ENCODE assay signal across 9 cellular contexts in the genomic region with DNA sequence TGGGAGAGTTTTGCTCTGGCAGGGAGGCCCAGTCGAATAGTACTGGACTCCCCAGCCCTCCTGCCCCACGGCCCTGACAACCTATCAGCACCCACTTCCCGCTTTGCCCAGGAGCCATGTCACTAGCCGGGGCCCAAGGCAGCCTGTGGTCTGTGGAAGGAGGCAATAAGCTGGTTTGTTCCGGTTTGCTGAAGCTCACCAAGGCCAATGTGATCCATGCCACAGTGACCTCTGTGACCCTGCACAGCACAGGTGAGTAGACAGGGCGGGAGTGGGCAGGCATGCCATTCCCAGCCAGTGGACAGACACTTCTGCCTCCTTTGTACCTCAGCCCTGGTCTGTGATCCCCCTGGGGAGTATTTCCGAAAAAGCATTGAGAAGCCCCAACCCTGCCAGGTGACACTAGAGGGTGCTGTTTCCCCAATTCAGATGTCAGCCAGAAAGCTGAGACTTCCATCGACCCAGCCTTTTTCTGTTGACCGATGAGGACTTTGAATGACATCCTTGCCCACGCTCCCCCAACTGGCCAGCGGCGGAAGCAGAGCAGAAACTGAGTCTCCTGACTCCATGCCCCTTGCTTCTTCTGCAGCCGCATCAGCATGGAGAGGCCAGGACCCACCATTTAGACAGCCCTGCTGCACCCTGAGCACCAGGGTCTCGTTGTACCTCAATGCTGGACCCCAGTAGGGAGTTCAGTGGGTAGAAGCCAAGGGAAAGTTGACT. TPM values are rescaled to one million over a fixed set of nuclear protein-coding genes. Genes with fewer than 3 reads are reported as not detected.
DNase-seq lines count a peak whose midpoint lies in the region; ATAC-seq and TF ChIP-seq lines count a peak whose summit lies in the region.
"Had no signal": no experiment of that assay in that cellular context is flagged by ENCODE, and none has a peak within 500 bp of the region (broad histone marks: within the 10 kb centered on the region; RNA-seq: fewer than 3 reads in every experiment).

No MANE protein-coding gene starts in this region.

- peak; percentile 69 for DNase-seq in Daoy (ENCODE audit: low read depth)
- peak; percentile 74 to 76 for DNase-seq in Kasumi-1 (lab: John Stamatoyannopoulos, UW)
- DNase-seq in SJSA1 (ENCODE audit: low read depth in 1 of 2, low spot score in 2 of 2): peak; percentile 80 to 91
- DNase-seq in activated naive CD4-positive, alpha-beta T cell treated with anti-CD3 and anti-CD28 coated beads, Interleukin-2, amount 50 U/mL, for 16 hours: peak; percentile 60
- peak; percentile 78 to 81 for DNase-seq in cardiac muscle cell (ENCODE audit: low read depth in 1 of 2, low spot score in 1 of 2)
- DNase-seq in retinal pigment epithelial cell (ENCODE audit: low read depth): no peak

- H3K4me3 ChIP-seq in SJSA1 (no peak overlapping the region), cardiac muscle cell (no peak overlapping the region), retinal pigment epithelial cell (ENCODE audit: low read length) (no peak overlapping the region)

- H3K27me3 ChIP-seq in SJSA1 (replicated peaks) (no peaks in the 10 kb centered on the region), cardiac muscle cell (no peaks in the 10 kb centered on the region)

- H3K4me1 ChIP-seq in SJSA1 (replicated peaks): peaks cover 25% of the 10 kb centered on the region
- H3K4me1 ChIP-seq in cardiac muscle cell (ENCODE audit: low read depth): peaks cover 18% of the 10 kb centered on the region

- H3K9me3 ChIP-seq in SJSA1 (replicated peaks): no peaks in the 10 kb centered on the region; the same call in 1 of the 2 replicates
- no peaks in the 10 kb centered on the region for H3K9me3 ChIP-seq in cardiac muscle cell (ENCODE audit: low read depth)

- H3K27ac ChIP-seq in SJSA1 (no peak overlapping the region), cardiac muscle cell (no peak overlapping the region)

- H3K36me3 ChIP-seq in SJSA1 (no peaks in the 10 kb centered on the region), cardiac muscle cell (no peaks in the 10 kb centered on the region)

- TF ChIP-seq CTCF in cardiac muscle cell (IDR thresholded peaks at IDR 0.05; ENCODE audit: low read depth, low read length) (peak; percentile 91), retinal pigment epithelial cell (conservative IDR thresholded peaks at IDR 0.05; ENCODE audit: low read depth, low read length) (peak; percentile 93)

- ATAC-seq in GM21723 (IDR thresholded peaks at IDR 0.05; ENCODE audit: unreplicated experiment) (peak; percentile 75), HG03469 (IDR thresholded peaks at IDR 0.05; ENCODE audit: unreplicated experiment) (no peak)

RNA-seq across cellular contexts. Expression of a gene that starts 9.6 kb away (rescaled TPM):
- 13.1 and 17.1 TPM in 2 replicates for total RNA-seq in Daoy (2014; rRNA removed; shearing (Covaris generic))
- total RNA-seq in SJSA1 (2014; rRNA removed; shearing (Covaris generic)): 23.7 and 26.4 TPM in 2 replicates
- 14.4 and 16.1 TPM in 2 replicates for total RNA-seq in cardiac muscle cell
- polyA plus RNA-seq in cardiac muscle cell: 15.3 and 17.6 TPM in 2 replicates

RNA-seq across cellular contexts. Expression of a gene that starts 11.7 kb away (rescaled TPM):
- total RNA-seq in Daoy (2014; rRNA removed; shearing (Covaris generic)): not detected in 2 replicates
- total RNA-seq in SJSA1 (2014; rRNA removed; shearing (Covaris generic)): 1.00 TPM in 1 of 2 replicates, not detected in the other
- total RNA-seq in cardiac muscle cell: 6.4 and 9.0 TPM in 2 replicates
- polyA plus RNA-seq in cardiac muscle cell: 3.9 and 5.8 TPM in 2 replicates
- total RNA-seq: frontal cortex had no signal

RNA-seq across cellular contexts. Expression of a gene that starts 22.1 kb away (rescaled TPM):
- total RNA-seq in Daoy (2014; rRNA removed; shearing (Covaris generic)): 30.7 and 33.4 TPM in 2 replicates
- total RNA-seq in SJSA1 (2014; rRNA removed; shearing (Covaris generic)): 29.6 and 35.0 TPM in 2 replicates
- total RNA-seq in cardiac muscle cell: 4.9 and 5.1 TPM in 2 replicates
- 4.2 and 6.6 TPM in 2 replicates for polyA plus RNA-seq in cardiac muscle cell
